16 cellular contexts compared by ENCODE assay signal in genomic region chr18:26703170-26703933, GRCh38.
DNase-seq lines count a peak whose midpoint lies in the region; FAIRE-seq and TF ChIP-seq lines count a peak whose summit lies in the region.
"Had no signal": no experiment of that assay in that cellular context is flagged by ENCODE, and none has a peak within 500 bp of the region (broad histone marks: within the 10 kb centered on the region; RNA-seq: fewer than 3 reads in every experiment).

No MANE protein-coding gene starts in this region.

- peak overlapping the region; percentile 42 for H3K27ac ChIP-seq in C4-2B
- no peak overlapping the region for H3K27ac ChIP-seq in SK-N-MC
- H3K27ac ChIP-seq: breast epithelium had no signal

- no peak for FAIRE-seq in HTR-8/SVneo (lab: Jason Lieb, UNC)
- FAIRE-seq: islet of Langerhans had no signal

- peak overlapping the region; percentile 75 for H3K4me3 ChIP-seq in Jurkat, Clone E6-1 (ENCODE audit: low read length)
- 0 out of 2 replicates have a peak overlapping the region, but pooled peaks have one; percentile 28 for H3K4me3 ChIP-seq in SK-N-MC
- H3K4me3 ChIP-seq: breast epithelium had no signal

- no peak overlapping the region for H3K9ac ChIP-seq in SK-N-MC (ENCODE audit: insufficient read length)

- no peak for TF ChIP-seq CTCF in C4-2B (conservative IDR thresholded peaks at IDR 0.05)

- no peaks in the 10 kb centered on the region for H3K9me3 ChIP-seq in SK-N-MC (ENCODE audit: low read depth, low read length)
- H3K9me3 ChIP-seq: breast epithelium, Caco-2 had no signal

- peak; percentile 85 for DNase-seq in Jurkat, Clone E6-1 (ENCODE audit: low read depth, low spot score)
- DNase-seq in SK-N-MC (ENCODE audit: low read depth, low spot score), result no peak
- DNase-seq in iPS-NIHi11 (ENCODE audit: low spot score), result peak; percentile 39
- no peak for DNase-seq in stimulated activated CD4-positive, alpha-beta T cell treated with anti-CD3 and anti-CD28 coated beads, Interleukin-4, amount 100 ng/mL, for 24 hours
- no peak for DNase-seq in NCI-H1436 treated with DMSO at 0.1 percent for 48 hours (lab: John Stamatoyannopoulos, UW)
- no peak for DNase-seq in inferior parietal cortex (ENCODE audit: extremely low spot score)
- no peak for DNase-seq in HTR-8/SVneo (ENCODE audit: insufficient read length, low spot score)
- DNase-seq: activated CD4-positive, alpha-beta memory T cell treated with anti-CD3 and anti-CD28 coated beads for 36 hours; activated T-cell treated with anti-CD3 and anti-CD28 coated beads, Interleukin-2, amount 50 U/mL, for 72 hours; dermis blood vessel endothelial cell; erythroblast; substantia nigra had no signal

- H3K36me3 ChIP-seq in SK-N-MC (ENCODE audit: insufficient read depth, low read length), result no peaks in the 10 kb centered on the region
- H3K36me3 ChIP-seq: breast epithelium had no signal

Comparison
In these comparisons a context has a peak if more than half of its experiments do, and no peak if none do; other contexts are left out.
1. DNase-seq: peak in Jurkat, Clone E6-1 (single experiment) and iPS-NIHi11 (single experiment); none in SK-N-MC (single experiment), stimulated activated CD4-positive, alpha-beta T cell treated with anti-CD3 and anti-CD28 coated beads, Interleukin-4, amount 100 ng/mL, for 24 hours (single experiment), NCI-H1436 treated with DMSO at 0.1 percent for 48 hours (single experiment), inferior parietal cortex (single experiment) and HTR-8/SVneo (single experiment).